ENCODE assay signal across 2 cellular contexts in genomic region chr12:123073962-123074801, GRCh38.
TF ChIP-seq lines count a peak whose summit lies in the region.

No MANE protein-coding gene starts in this region.

TF ChIP-seq in SK-N-SH, 30 proteins besides CTCF, POLR2A, EP300 and RAD21:
- TF ChIP-seq RXRA (IDR thresholded peaks at IDR 0.05; ENCODE audit: borderline replicate concordance, low read depth): no peak
- TF ChIP-seq SMC3 (IDR thresholded peaks at IDR 0.05; ENCODE audit: low read depth, low read length): no peak
- no peak for TF ChIP-seq FOXJ3 (CRISPR knock-in tag; IDR thresholded peaks at IDR 0.05)
- TF ChIP-seq MXI1 (IDR thresholded peaks at IDR 0.05; ENCODE audit: low read depth, low read length): no peak
- TF ChIP-seq JUND (IDR thresholded peaks at IDR 0.05): no peak
- no peak for TF ChIP-seq PBX3 (IDR thresholded peaks at IDR 0.05)
- TF ChIP-seq SIN3A (IDR thresholded peaks at IDR 0.05; ENCODE audit: borderline replicate concordance, low read depth, low read length): no peak
- TF ChIP-seq EZH2phosphoT487 (IDR thresholded peaks at IDR 0.05; ENCODE audit: borderline replicate concordance, low read depth): no peak
- no peak for TF ChIP-seq TAF1 (IDR thresholded peaks at IDR 0.05; ENCODE audit: borderline replicate concordance, low read depth, low read length)
- TF ChIP-seq, protein P1, sequence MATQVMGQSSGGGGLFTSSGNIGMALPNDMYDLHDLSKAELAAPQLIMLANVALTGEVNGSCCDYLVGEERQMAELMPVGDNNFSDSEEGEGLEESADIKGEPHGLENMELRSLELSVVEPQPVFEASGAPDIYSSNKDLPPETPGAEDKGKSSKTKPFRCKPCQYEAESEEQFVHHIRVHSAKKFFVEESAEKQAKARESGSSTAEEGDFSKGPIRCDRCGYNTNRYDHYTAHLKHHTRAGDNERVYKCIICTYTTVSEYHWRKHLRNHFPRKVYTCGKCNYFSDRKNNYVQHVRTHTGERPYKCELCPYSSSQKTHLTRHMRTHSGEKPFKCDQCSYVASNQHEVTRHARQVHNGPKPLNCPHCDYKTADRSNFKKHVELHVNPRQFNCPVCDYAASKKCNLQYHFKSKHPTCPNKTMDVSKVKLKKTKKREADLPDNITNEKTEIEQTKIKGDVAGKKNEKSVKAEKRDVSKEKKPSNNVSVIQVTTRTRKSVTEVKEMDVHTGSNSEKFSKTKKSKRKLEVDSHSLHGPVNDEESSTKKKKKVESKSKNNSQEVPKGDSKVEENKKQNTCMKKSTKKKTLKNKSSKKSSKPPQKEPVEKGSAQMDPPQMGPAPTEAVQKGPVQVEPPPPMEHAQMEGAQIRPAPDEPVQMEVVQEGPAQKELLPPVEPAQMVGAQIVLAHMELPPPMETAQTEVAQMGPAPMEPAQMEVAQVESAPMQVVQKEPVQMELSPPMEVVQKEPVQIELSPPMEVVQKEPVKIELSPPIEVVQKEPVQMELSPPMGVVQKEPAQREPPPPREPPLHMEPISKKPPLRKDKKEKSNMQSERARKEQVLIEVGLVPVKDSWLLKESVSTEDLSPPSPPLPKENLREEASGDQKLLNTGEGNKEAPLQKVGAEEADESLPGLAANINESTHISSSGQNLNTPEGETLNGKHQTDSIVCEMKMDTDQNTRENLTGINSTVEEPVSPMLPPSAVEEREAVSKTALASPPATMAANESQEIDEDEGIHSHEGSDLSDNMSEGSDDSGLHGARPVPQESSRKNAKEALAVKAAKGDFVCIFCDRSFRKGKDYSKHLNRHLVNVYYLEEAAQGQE (IDR thresholded peaks at IDR 0.05; ENCODE audit: low read depth, low read length): no peak

TF ChIP-seq in GM23338, 12 proteins besides CTCF, POLR2A, EP300 and RAD21:
- TF ChIP-seq ZNF462 (CRISPR knock-in tag; IDR thresholded peaks at IDR 0.05): no peak
- TF ChIP-seq, protein P1 (IDR thresholded peaks at IDR 0.05; ENCODE audit: unreplicated experiment): no peak
- TF ChIP-seq, protein P2, sequence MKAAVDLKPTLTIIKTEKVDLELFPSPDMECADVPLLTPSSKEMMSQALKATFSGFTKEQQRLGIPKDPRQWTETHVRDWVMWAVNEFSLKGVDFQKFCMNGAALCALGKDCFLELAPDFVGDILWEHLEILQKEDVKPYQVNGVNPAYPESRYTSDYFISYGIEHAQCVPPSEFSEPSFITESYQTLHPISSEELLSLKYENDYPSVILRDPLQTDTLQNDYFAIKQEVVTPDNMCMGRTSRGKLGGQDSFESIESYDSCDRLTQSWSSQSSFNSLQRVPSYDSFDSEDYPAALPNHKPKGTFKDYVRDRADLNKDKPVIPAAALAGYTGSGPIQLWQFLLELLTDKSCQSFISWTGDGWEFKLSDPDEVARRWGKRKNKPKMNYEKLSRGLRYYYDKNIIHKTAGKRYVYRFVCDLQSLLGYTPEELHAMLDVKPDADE (IDR thresholded peaks at IDR 0.05): no peak
- no peak for TF ChIP-seq STAT1 (IDR thresholded peaks at IDR 0.05; ENCODE audit: unreplicated experiment)
- TF ChIP-seq EZH2 (IDR thresholded peaks at IDR 0.05; ENCODE audit: low read depth, unreplicated experiment): no peak
- no peak for TF ChIP-seq POLR2AphosphoS5 (IDR thresholded peaks at IDR 0.05; ENCODE audit: low read depth)
- no peak for TF ChIP-seq CREB1 (CRISPR knock-in tag; IDR thresholded peaks at IDR 0.05; ENCODE audit: low read depth)
- TF ChIP-seq NANOG (IDR thresholded peaks at IDR 0.05; ENCODE audit: borderline replicate concordance): no peak
- TF ChIP-seq ZNF331 (CRISPR knock-in tag; IDR thresholded peaks at IDR 0.05; ENCODE audit: low read depth): no peak
- TF ChIP-seq JUNB (IDR thresholded peaks at IDR 0.05; ENCODE audit: unreplicated experiment): no peak
